Comparison of ENCODE assay signal across 1 cellular context in genomic region chr11:62854013-62854824, GRCh38.
A peak's percentile ranks its signal among the peaks of the same experiment; 100 is the strongest.
TF ChIP-seq lines count a peak whose summit lies in the region.

No MANE protein-coding gene starts in this region.

TF ChIP-seq in A549, 52 proteins besides CTCF, POLR2A, EP300 and RAD21 (continued from another document):
- TF ChIP-seq BCL3 (IDR thresholded peaks at IDR 0.05) (0 out of 3 replicates have a peak, but pooled peaks have one; percentile 9), BHLHE40 (IDR thresholded peaks at IDR 0.05; ENCODE audit: low read depth, low read length) (no peak), TP53 (CRISPR knock-in tag; IDR thresholded peaks at IDR 0.05) (no peak), KDM1A (IDR thresholded peaks at IDR 0.05; ENCODE audit: low read depth) (no peak)
TF ChIP-seq in A549: peak in this region for 1.
